8 cellular contexts compared by ENCODE assay signal in genomic region chr14:91303091-91303923, GRCh38. TPM values are rescaled to one million over a fixed set of nuclear protein-coding genes. Genes with fewer than 3 reads are reported as not detected.
DNase-seq lines count a peak whose midpoint lies in the region; ATAC-seq lines count a peak whose summit lies in the region.

No MANE protein-coding gene starts in this region.

- H3K27ac ChIP-seq in naive thymus-derived CD4-positive, alpha-beta T cell (ENCODE audit: low read depth, low read length), result peak overlapping the region; percentile 39

- H3K27me3 ChIP-seq in naive thymus-derived CD4-positive, alpha-beta T cell (ENCODE audit: control insufficient read depth in 2 of 2, insufficient read depth in 2 of 2, low read length in 2 of 2), result no peaks in the 10 kb centered on the region

- DNase-seq in COLO829 (ENCODE audit: low spot score) (peak; percentile 48), RKO (ENCODE audit: low spot score) (peak; percentile 12), amniotic epithelial cell (ENCODE audit: low read depth) (peak; percentile 32), cerebellum (ENCODE audit: low spot score) (no peak), hippocampal formation (lab: John Stamatoyannopoulos, UW) (no peak)
- peak in 4 of 9 donors; percentile 27 to 62 (median 32) for DNase-seq in naive thymus-derived CD4-positive, alpha-beta T cell

- intact Hi-C loops in naive thymus-derived CD4-positive, alpha-beta T cell (cut with micrococcal nuclease), result no loop called here

- H3K36me3 Mint-ChIP-seq in naive thymus-derived CD4-positive, alpha-beta T cell, result peaks cover 15 to 74% (median 54%) of the 10 kb centered on the region in 5 donors

- no peaks in the 10 kb centered on the region for H3K27me3 Mint-ChIP-seq in naive thymus-derived CD4-positive, alpha-beta T cell

- CTCF ChIA-PET in naive thymus-derived CD4-positive, alpha-beta T cell (lab: Charles Lee), result interaction anchor here (1.5 kb wide), 1 partner anchor 17 kb away, joined by 3 read pairs; no protein-coding TSS in a partner anchor

- POLR2A ChIA-PET in naive thymus-derived CD4-positive, alpha-beta T cell (lab: Charles Lee), result interaction anchor here (0.6 kb wide), 1 partner anchor 161 kb away, joined by 3 read pairs; no protein-coding TSS in a partner anchor

- ATAC-seq in GM21825 (IDR thresholded peaks at IDR 0.05; ENCODE audit: unreplicated experiment) (peak; percentile 66), GM19452 (IDR thresholded peaks at IDR 0.05; ENCODE audit: unreplicated experiment) (no peak)
- peak; percentile 81 for ATAC-seq in naive thymus-derived CD4-positive, alpha-beta T cell

- peaks cover 0 to 4% of the 10 kb centered on the region in 2 donors for H3K4me1 ChIP-seq in naive thymus-derived CD4-positive, alpha-beta T cell (ENCODE audit: control insufficient read depth in 2 of 2, insufficient read depth in 2 of 2, low read length in 2 of 2)

- H3K4me1 Mint-ChIP-seq in naive thymus-derived CD4-positive, alpha-beta T cell, result peaks cover 8 to 66% (median 26%) of the 10 kb centered on the region in 7 donors

- no peak overlapping the region for H3K4me3 ChIP-seq in naive thymus-derived CD4-positive, alpha-beta T cell (ENCODE audit: low read length)

- H3K27ac Mint-ChIP-seq in naive thymus-derived CD4-positive, alpha-beta T cell, result peak overlapping the region in 6 of 9 donors; percentile 32 to 85 (median 69)

- no peaks in the 10 kb centered on the region for H3K9me3 ChIP-seq in naive thymus-derived CD4-positive, alpha-beta T cell (ENCODE audit: control insufficient read depth in 2 of 3, low read length in 3 of 3)

- H3K4me3 Mint-ChIP-seq in naive thymus-derived CD4-positive, alpha-beta T cell, result no peak overlapping the region

- peaks cover 0 to 6% (median 0%) of the 10 kb centered on the region in 11 donors for H3K9me3 Mint-ChIP-seq in naive thymus-derived CD4-positive, alpha-beta T cell

- H3K36me3 ChIP-seq in naive thymus-derived CD4-positive, alpha-beta T cell (ENCODE audit: control insufficient read depth in 2 of 3, insufficient read depth in 3 of 3, low read length in 3 of 3), result peaks cover 72 to 100% (median 73%) of the 10 kb centered on the region in 3 experiments

RNA-seq across cellular contexts. Expression of gene GPR68, which starts 58.8 kb away (rescaled TPM):
- 10 to 100 TPM in 1 of 5 experiments, 1 to 10 TPM in 3, under 1 TPM in 1; 0.86 to 38.6 (median 2.3) TPM for total RNA-seq in naive thymus-derived CD4-positive, alpha-beta T cell
- under 1 TPM in 1 of 2 donors, not detected in 1; 0.67 TPM for polyA plus RNA-seq in naive thymus-derived CD4-positive, alpha-beta T cell
- 5.8 TPM for total RNA-seq in cerebellum

Comparison
In these comparisons a context has a peak if more than half of its experiments do, and no peak if none do; other contexts are left out.
1. DNase-seq: peak in COLO829 (single experiment), RKO (single experiment) and amniotic epithelial cell (single experiment); none in cerebellum (single experiment) and hippocampal formation (0 of 2).